ENCODE assay signal across 8 cellular contexts in genomic region chr4:159077702-159078495, GRCh38. TPM values are rescaled to one million over a fixed set of nuclear protein-coding genes. Genes with fewer than 3 reads are reported as not detected.
DNase-seq lines count a peak whose midpoint lies in the region; ATAC-seq and TF ChIP-seq lines count a peak whose summit lies in the region.

No MANE protein-coding gene starts in this region.

- no peaks in the 10 kb centered on the region for H3K9me3 Mint-ChIP-seq in activated T-cell treated with anti-CD3 and anti-CD28 coated beads, Interleukin-2, amount 50 U/mL, for 24 hours
- no peaks in the 10 kb centered on the region for H3K9me3 Mint-ChIP-seq in natural killer cell treated with Interleukin-12 subunit alpha and Interleukin-12 subunit beta and Interleukin-15 and Interleukin-18, amount 100 ng/mL, for 72 hours
- H3K9me3 Mint-ChIP-seq in glutamatergic neuron (ENCODE audit: unreplicated experiment) = no peaks in the 10 kb centered on the region

- TF ChIP-seq CTCF in glutamatergic neuron (IDR thresholded peaks at IDR 0.05; ENCODE audit: partially characterized antibody, unreplicated experiment) = no peak

- no peaks in the 10 kb centered on the region for H3K36me3 ChIP-seq in SJCRH30

- no peak for DNase-seq in activated T-cell treated with anti-CD3 and anti-CD28 coated beads, Interleukin-2, amount 50 U/mL, for 24 hours
- no peak for DNase-seq in activated T-cell treated with anti-CD3 and anti-CD28 coated beads, Interleukin-2, amount 50 U/mL, for 1 hour
- DNase-seq in SJCRH30 = peak; percentile 18 to 83
- no peak for DNase-seq in natural killer cell treated with Interleukin-12 subunit alpha and Interleukin-12 subunit beta and Interleukin-15 and Interleukin-18, amount 100 ng/mL, for 72 hours (ENCODE audit: low spot score)
- DNase-seq in T1000 (lab: John Stamatoyannopoulos, UW) = no peak
- no peak for DNase-seq in glutamatergic neuron
- no peak for DNase-seq in AG08395 (ENCODE audit: low spot score)

- H3K27me3 ChIP-seq in SJCRH30 = no peaks in the 10 kb centered on the region

- H3K4me1 Mint-ChIP-seq in activated T-cell treated with anti-CD3 and anti-CD28 coated beads, Interleukin-2, amount 50 U/mL, for 24 hours (ENCODE audit: low read depth) = peaks cover 34% of the 10 kb centered on the region
- peaks cover 0 to 11% of the 10 kb centered on the region in 2 donors for H3K4me1 Mint-ChIP-seq in natural killer cell treated with Interleukin-12 subunit alpha and Interleukin-12 subunit beta and Interleukin-15 and Interleukin-18, amount 100 ng/mL, for 72 hours (ENCODE audit: low read depth in 2 of 2)
- no peaks in the 10 kb centered on the region for H3K4me1 Mint-ChIP-seq in glutamatergic neuron (ENCODE audit: low read depth, unreplicated experiment)

- H3K4me1 ChIP-seq in SJCRH30 = 0 out of 2 replicates have a peak, but pooled peaks cover 5% of the 10 kb centered on the region

- peak overlapping the region; percentile 26; the same call in 1 of the 2 replicates for H3K4me3 ChIP-seq in SJCRH30

- no peaks in the 10 kb centered on the region for H3K9me3 ChIP-seq in SJCRH30 (replicated peaks)

- peak; percentile 95 for ATAC-seq in HG03045 (IDR thresholded peaks at IDR 0.05; ENCODE audit: unreplicated experiment)
- peak; percentile 53 to 79 for ATAC-seq in natural killer cell treated with Interleukin-12 subunit alpha and Interleukin-12 subunit beta and Interleukin-15 and Interleukin-18, amount 100 ng/mL, for 72 hours

- H3K27me3 Mint-ChIP-seq in activated T-cell treated with anti-CD3 and anti-CD28 coated beads, Interleukin-2, amount 50 U/mL, for 24 hours = no peaks in the 10 kb centered on the region
- H3K27me3 Mint-ChIP-seq in natural killer cell treated with Interleukin-12 subunit alpha and Interleukin-12 subunit beta and Interleukin-15 and Interleukin-18, amount 100 ng/mL, for 72 hours = no peaks in the 10 kb centered on the region
- H3K27me3 Mint-ChIP-seq in glutamatergic neuron (ENCODE audit: unreplicated experiment) = no peaks in the 10 kb centered on the region

- peak overlapping the region; percentile 84 for H3K27ac Mint-ChIP-seq in activated T-cell treated with anti-CD3 and anti-CD28 coated beads, Interleukin-2, amount 50 U/mL, for 24 hours
- peak overlapping the region in 1 of 2 donors; percentile 37 for H3K27ac Mint-ChIP-seq in natural killer cell treated with Interleukin-12 subunit alpha and Interleukin-12 subunit beta and Interleukin-15 and Interleukin-18, amount 100 ng/mL, for 72 hours
- no peak overlapping the region for H3K27ac Mint-ChIP-seq in glutamatergic neuron (ENCODE audit: unreplicated experiment)

- no peaks in the 10 kb centered on the region for H3K36me3 Mint-ChIP-seq in activated T-cell treated with anti-CD3 and anti-CD28 coated beads, Interleukin-2, amount 50 U/mL, for 24 hours (ENCODE audit: low read depth)
- no peaks in the 10 kb centered on the region for H3K36me3 Mint-ChIP-seq in natural killer cell treated with Interleukin-12 subunit alpha and Interleukin-12 subunit beta and Interleukin-15 and Interleukin-18, amount 100 ng/mL, for 72 hours
- no peaks in the 10 kb centered on the region for H3K36me3 Mint-ChIP-seq in glutamatergic neuron (ENCODE audit: unreplicated experiment)

- H3K27ac ChIP-seq in SJCRH30 = 0 out of 2 replicates have a peak overlapping the region, but pooled peaks have one; percentile 17

- H3K4me3 Mint-ChIP-seq in activated T-cell treated with anti-CD3 and anti-CD28 coated beads, Interleukin-2, amount 50 U/mL, for 24 hours = peak overlapping the region; percentile 53
- peak overlapping the region; percentile 38 for H3K4me3 Mint-ChIP-seq in natural killer cell treated with Interleukin-12 subunit alpha and Interleukin-12 subunit beta and Interleukin-15 and Interleukin-18, amount 100 ng/mL, for 72 hours
- H3K4me3 Mint-ChIP-seq in glutamatergic neuron (ENCODE audit: unreplicated experiment) = no peak overlapping the region

RNA-seq across cellular contexts. Expression of gene RAPGEF2, which starts 25.0 kb away (rescaled TPM):
- 17.9 and 18.5 TPM in 2 replicates for total RNA-seq in SJCRH30 (2014; rRNA removed; shearing (Covaris generic))
- total RNA-seq in natural killer cell treated with Interleukin-12 subunit alpha and Interleukin-12 subunit beta and Interleukin-15 and Interleukin-18, amount 100 ng/mL, for 72 hours = 10 to 100 TPM; 14.0 to 33.3 TPM
- 58.4 TPM for total RNA-seq in glutamatergic neuron (ENCODE audit: unreplicated experiment)

Comparison
In these comparisons a context has a peak if more than half of its experiments do, and no peak if none do; other contexts are left out.
1. DNase-seq: peak in SJCRH30 (2 of 2); none in activated T-cell treated with anti-CD3 and anti-CD28 coated beads, Interleukin-2, amount 50 U/mL, for 24 hours (single experiment), activated T-cell treated with anti-CD3 and anti-CD28 coated beads, Interleukin-2, amount 50 U/mL, for 1 hour (single experiment), natural killer cell treated with Interleukin-12 subunit alpha and Interleukin-12 subunit beta and Interleukin-15 and Interleukin-18, amount 100 ng/mL, for 72 hours (single experiment), T1000 (single experiment), glutamatergic neuron (single experiment) and AG08395 (single experiment).